In genomic region chr6:120558294-120558693, GRCh38 we compare ENCODE assay signal across 24 cellular contexts.
"Had no signal": no experiment of that assay in that cellular context is flagged by ENCODE, and none has a peak within 500 bp of the region (broad histone marks: within the 10 kb centered on the region; RNA-seq: fewer than 3 reads in every experiment).

No MANE protein-coding gene starts in this region.

- H3K36me3 Mint-ChIP-seq: neural progenitor cell; stimulated activated effector memory CD8-positive, alpha-beta T cell treated with anti-CD3 and anti-CD28 coated beads, Interleukin-12 subunit alpha, Interleukin-12 subunit beta, amount 100 ng/mL, for 72 hours; stimulated activated naive B cell treated with anti-CD40 and anti-IgM and Interleukin-4, amounts not matched to agents 10 μg/mL and 1 μg/mL and 100 μg/mL, for 72 hours had no signal

- DNase-seq: occipital lobe; ovary; posterior cingulate gyrus; psoas muscle; right cardiac atrium; right lobe of liver; sigmoid colon; small intestine; stimulated activated CD4-positive, alpha-beta T cell treated with anti-CD3 and anti-CD28 coated beads, Interleukin-15, amount 100 ng/mL, for 24 hours; stimulated activated CD4-positive, alpha-beta T cell treated with anti-CD3 and anti-CD28 coated beads, Interleukin-2, amount 100 ng/mL, for 24 hours; stimulated activated CD4-positive, alpha-beta T cell treated with anti-CD3 and anti-CD28 coated beads, Interleukin-2, amount 100 ng/mL, for 48 hours; stimulated activated CD4-positive, alpha-beta T cell treated with anti-CD3 and anti-CD28 coated beads, Interleukin-4, amount 100 ng/mL, for 24 hours; stimulated activated naive B cell treated with anti-CD40 and anti-IgM and Interleukin-4, amounts not matched to agents 10 μg/mL and 1 μg/mL and 100 μg/mL, for 72 hours; stimulated activated naive CD4-positive, alpha-beta T cell treated with Interleukin-2 at 50 U/mL for 16 hours; stomach; thyroid gland; trophoblast cell; upper lobe of left lung had no signal

- FAIRE-seq: small intestine, urothelium cell line had no signal

- ATAC-seq: psoas muscle; right cardiac atrium; right lobe of liver; stimulated activated effector memory CD8-positive, alpha-beta T cell treated with anti-CD3 and anti-CD28 coated beads, Interleukin-12 subunit alpha, Interleukin-12 subunit beta, amount 100 ng/mL, for 72 hours; stimulated activated naive B cell treated with anti-CD40 and anti-IgM and Interleukin-4, amounts not matched to agents 10 μg/mL and 1 μg/mL and 100 μg/mL, for 72 hours had no signal

- H3K4me3 Mint-ChIP-seq: nephron; neural progenitor cell; stimulated activated effector memory CD8-positive, alpha-beta T cell treated with anti-CD3 and anti-CD28 coated beads, Interleukin-12 subunit alpha, Interleukin-12 subunit beta, amount 100 ng/mL, for 72 hours; stimulated activated naive B cell treated with anti-CD40 and anti-IgM and Interleukin-4, amounts not matched to agents 10 μg/mL and 1 μg/mL and 100 μg/mL, for 72 hours; stimulated activated naive CD8-positive, alpha-beta T cell treated with anti-CD3 and anti-CD28 coated beads, Interleukin-15, Interleukin-2, amounts not matched to agents 100 ng/mL and 50 ng/mL, for 24 hours had no signal

- H3K4me1 Mint-ChIP-seq: nephron; neural progenitor cell; stimulated activated effector memory CD8-positive, alpha-beta T cell treated with anti-CD3 and anti-CD28 coated beads, Interleukin-12 subunit alpha, Interleukin-12 subunit beta, amount 100 ng/mL, for 72 hours; stimulated activated naive B cell treated with anti-CD40 and anti-IgM and Interleukin-4, amounts not matched to agents 10 μg/mL and 1 μg/mL and 100 μg/mL, for 72 hours had no signal

- H3K27ac Mint-ChIP-seq: nephron; neural progenitor cell; progenitor cell of endocrine pancreas; stimulated activated effector memory CD8-positive, alpha-beta T cell treated with anti-CD3 and anti-CD28 coated beads, Interleukin-12 subunit alpha, Interleukin-12 subunit beta, amount 100 ng/mL, for 72 hours; stimulated activated naive B cell treated with anti-CD40 and anti-IgM and Interleukin-4, amounts not matched to agents 10 μg/mL and 1 μg/mL and 100 μg/mL, for 72 hours; stimulated activated naive CD8-positive, alpha-beta T cell treated with anti-CD3 and anti-CD28 coated beads, Interleukin-15, Interleukin-2, amounts not matched to agents 100 ng/mL and 50 ng/mL, for 24 hours had no signal

- H3K9me3 Mint-ChIP-seq: nephron; neural progenitor cell; stimulated activated naive CD8-positive, alpha-beta T cell treated with anti-CD3 and anti-CD28 coated beads, Interleukin-15, Interleukin-2, amounts not matched to agents 100 ng/mL and 50 ng/mL, for 24 hours had no signal

- H3K27me3 Mint-ChIP-seq: progenitor cell of endocrine pancreas; stimulated activated naive B cell treated with anti-CD40 and anti-IgM and Interleukin-4, amounts not matched to agents 10 μg/mL and 1 μg/mL and 100 μg/mL, for 72 hours; stimulated activated naive CD8-positive, alpha-beta T cell treated with anti-CD3 and anti-CD28 coated beads, Interleukin-15, Interleukin-2, amounts not matched to agents 100 ng/mL and 50 ng/mL, for 24 hours had no signal
